8 cellular contexts compared by ENCODE assay signal in the genomic region with DNA sequence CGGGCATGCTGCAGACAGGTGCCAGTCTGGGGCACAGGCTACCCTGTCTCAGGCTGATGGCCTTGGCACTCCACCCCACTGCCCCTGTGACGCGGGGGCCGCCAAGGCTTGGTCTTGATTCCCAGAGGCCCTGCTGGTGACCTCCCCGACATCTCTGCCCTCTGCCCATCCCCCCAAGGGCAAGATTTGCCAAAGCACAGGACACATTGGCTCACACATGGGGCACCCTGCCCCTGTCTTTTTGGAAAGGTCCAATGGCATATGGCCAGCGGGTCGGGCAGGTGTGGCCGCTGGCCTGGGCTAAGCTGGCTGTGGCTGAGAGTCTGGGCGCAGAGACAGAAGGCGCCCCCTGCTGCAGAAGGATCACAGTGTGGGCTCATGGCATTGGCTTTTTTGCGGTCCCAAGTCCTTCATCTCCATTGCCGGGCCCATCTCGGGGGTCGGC. TPM values are rescaled to one million over a fixed set of nuclear protein-coding genes. Genes with fewer than 3 reads are reported as not detected.
DNase-seq lines count a peak whose midpoint lies in the region; ATAC-seq, FAIRE-seq and TF ChIP-seq lines count a peak whose summit lies in the region.
"Had no signal": no experiment of that assay in that cellular context is flagged by ENCODE, and none has a peak within 500 bp of the region (broad histone marks: within the 10 kb centered on the region; RNA-seq: fewer than 3 reads in every experiment).

No MANE protein-coding gene starts in this region.

- intact Hi-C loops in Panc1 (cut with micrococcal nuclease; ENCODE audit: unreplicated experiment): no loop called here
- intact Hi-C loops in kidney (cut with DNase I): no loop called here

- CTCF ChIA-PET in Panc1 (lab: Charles Lee): no interaction called here

- H3K27me3 ChIP-seq in Panc1 (ENCODE audit: control insufficient read depth, insufficient read depth, low read length): no peaks in the 10 kb centered on the region
- H3K27me3 ChIP-seq: ovary had no signal

- FAIRE-seq in kidney (lab: Jason Lieb, UNC): no peak

- no TSS peak for BruUV-seq in Panc1 (replicated peaks; lab: Mats Ljungman, UMichigan)

- H3K36me3 ChIP-seq in Panc1 (ENCODE audit: control insufficient read depth, insufficient read depth, low read length) (no peaks in the 10 kb centered on the region), kidney (ENCODE audit: control insufficient read depth in 1 of 2, insufficient read depth in 2 of 2, low read length in 2 of 2) (peaks cover 0 to 6% of the 10 kb centered on the region in 2 donors)
- H3K36me3 ChIP-seq: ovary had no signal

- H3K9ac ChIP-seq in kidney (ENCODE audit: low read length in 2 of 2): no peak overlapping the region

- no peak for ATAC-seq in Panc1

- H3K27ac ChIP-seq in Panc1 (ENCODE audit: low read length) (no peak overlapping the region), kidney (ENCODE audit: low read depth in 2 of 2, low read length in 2 of 2) (no peak overlapping the region)
- H3K27ac ChIP-seq: ovary had no signal

- POLR2A ChIA-PET in Panc1 (lab: Charles Lee): no interaction called here

- H3K9me3 ChIP-seq in Panc1 (ENCODE audit: control insufficient read depth, insufficient read depth, low read depth, low read length): no peaks in the 10 kb centered on the region
- no peaks in the 10 kb centered on the region for H3K9me3 ChIP-seq in kidney (ENCODE audit: control insufficient read depth in 1 of 2, low read length in 2 of 2)
- H3K9me3 ChIP-seq: ovary had no signal

- in situ Hi-C loops in Panc1 (cut with HindIII; ENCODE audit: low pct_unique_long_range_greater_than_20kb, low sequenced_read_pairs): no loop called here

- H3K4me3 ChIP-seq in Panc1 (ENCODE audit: low read depth in 2 of 2, low read length in 2 of 2): no peak overlapping the region
- H3K4me3 ChIP-seq in kidney (ENCODE audit: low read length in 2 of 2): no peak overlapping the region
- H3K4me3 ChIP-seq: ovary had no signal

- TF ChIP-seq CTCF in GM12874 (IDR thresholded peaks at IDR 0.05; ENCODE audit: insufficient read depth, low read depth, low read length) (peak; percentile 42), Panc1 (IDR thresholded peaks at IDR 0.05) (peak; percentile 71; the same call in 1 of the 2 replicates), kidney (IDR thresholded peaks at IDR 0.05; ENCODE audit: borderline replicate concordance, extremely low read depth, insufficient read depth) (no peak)

- H3K4me1 ChIP-seq in Panc1 (ENCODE audit: control insufficient read depth, insufficient read depth, low read length) (peaks cover 10% of the 10 kb centered on the region; the same call in 1 of the 2 replicates), kidney (ENCODE audit: control insufficient read depth in 1 of 2, insufficient read depth in 1 of 2, low read depth in 1 of 2, low read length in 2 of 2) (peaks cover 0 to 12% of the 10 kb centered on the region in 2 donors)

- no peak for DNase-seq in Panc1 (ENCODE audit: low read depth, low spot score)
- DNase-seq in kidney: peak; percentile 69
- DNase-seq in NK-92 (lab: John Stamatoyannopoulos, UW; ENCODE audit: unreplicated experiment): no peak
- DNase-seq in A172 (ENCODE audit: low spot score): no peak
- no peak for DNase-seq in nucleus accumbens (lab: John Stamatoyannopoulos, UW)
- DNase-seq: NCI-H345 had no signal

RNA-seq across cellular contexts. Expression of gene MIB2, which starts 4.6 kb away (rescaled TPM):
- 74.5 TPM for total RNA-seq in Panc1 (2021; ENCODE audit: unreplicated experiment)
- polyA plus RNA-seq in Panc1 (2012; ENCODE audit: insufficient read length): 92.4 TPM
- 61.6 TPM for total RNA-seq in kidney
- 35.6 TPM for polyA plus RNA-seq in kidney (ENCODE audit: insufficient read depth, low read depth, low replicate concordance)
- total RNA-seq in A172 (2014; rRNA removed; shearing (Covaris generic)): 13.9 and 19.4 TPM in 2 replicates

RNA-seq across cellular contexts. Expression of gene MMP23B, which starts 12.0 kb away (rescaled TPM):
- 5.0 TPM for total RNA-seq in Panc1 (2021; ENCODE audit: unreplicated experiment)
- polyA plus RNA-seq in Panc1 (2012; ENCODE audit: insufficient read length): 4.7 TPM
- 7.1 TPM for total RNA-seq in kidney
- polyA plus RNA-seq in kidney (ENCODE audit: insufficient read depth, low read depth, low replicate concordance): 4.0 TPM
- 3.9 TPM in 1 of 2 replicates, not detected in the other for total RNA-seq in A172 (2014; rRNA removed; shearing (Covaris generic))

RNA-seq across cellular contexts. Expression of gene FNDC10, which starts 20.0 kb away (rescaled TPM):
- total RNA-seq in Panc1 (2021; ENCODE audit: unreplicated experiment): 16.2 TPM
- 22.7 TPM for polyA plus RNA-seq in Panc1 (2012; ENCODE audit: insufficient read length)
- total RNA-seq in kidney: 2.6 TPM
- 18.2 TPM for polyA plus RNA-seq in kidney (ENCODE audit: insufficient read depth, low read depth, low replicate concordance)
- not detected in 2 replicates for total RNA-seq in A172 (2014; rRNA removed; shearing (Covaris generic))

RNA-seq across cellular contexts. Expression of gene CDK11B, which starts 38.9 kb away (rescaled TPM):
- 36.5 TPM for total RNA-seq in Panc1 (2021; ENCODE audit: unreplicated experiment)
- polyA plus RNA-seq in Panc1 (2012; ENCODE audit: insufficient read length): 66.1 TPM
- total RNA-seq in kidney: 24.0 TPM
- polyA plus RNA-seq in kidney (ENCODE audit: insufficient read depth, low read depth, low replicate concordance): 13.9 TPM
- total RNA-seq in A172 (2014; rRNA removed; shearing (Covaris generic)): 9.0 and 9.6 TPM in 2 replicates

RNA-seq across cellular contexts. Expression of gene SSU72, which starts 45.3 kb away (rescaled TPM):
- total RNA-seq in Panc1 (2021; ENCODE audit: unreplicated experiment): 217 TPM
- polyA plus RNA-seq in Panc1 (2012; ENCODE audit: insufficient read length): 240 TPM
- total RNA-seq in kidney: 102 TPM
- 143 TPM for polyA plus RNA-seq in kidney (ENCODE audit: insufficient read depth, low read depth, low replicate concordance)
- total RNA-seq in A172 (2014; rRNA removed; shearing (Covaris generic)): 49.7 and 56.2 TPM in 2 replicates
